ENCODE assay signal across 14 cellular contexts in the genomic region with DNA sequence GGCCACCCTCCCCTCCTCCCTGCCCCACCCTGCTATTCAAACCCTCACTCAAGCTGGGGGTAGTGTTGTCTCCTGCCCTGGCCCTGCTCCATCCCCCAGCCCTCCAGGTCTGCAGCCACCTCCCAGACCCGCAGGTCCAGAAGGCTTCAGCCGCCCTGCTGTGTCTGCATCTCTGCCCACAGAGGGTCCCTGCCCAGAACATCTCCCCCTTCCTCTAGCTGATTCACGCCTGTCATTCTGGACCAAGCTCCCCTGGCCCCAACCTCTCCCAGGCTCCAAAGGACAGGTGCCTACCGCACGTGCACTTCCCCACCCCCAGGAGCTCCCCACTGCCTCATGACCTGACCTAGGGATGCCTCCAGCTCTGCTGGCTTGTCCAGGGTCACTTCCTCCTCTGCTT. TPM values are rescaled to one million over a fixed set of nuclear protein-coding genes. Genes with fewer than 3 reads are reported as not detected.
"Had no signal": no experiment of that assay in that cellular context is flagged by ENCODE, and none has a peak within 500 bp of the region (broad histone marks: within the 10 kb centered on the region; RNA-seq: fewer than 3 reads in every experiment).

No MANE protein-coding gene starts in this region.

- H3K9me3 Mint-ChIP-seq: activated naive CD8-positive, alpha-beta T cell treated with anti-CD3 and anti-CD28 coated beads for 36 hours; naive thymus-derived CD4-positive, alpha-beta T cell had no signal

- H3K4me1 ChIP-seq: breast epithelium, prostate gland had no signal

- DNase-seq: activated T-cell treated with anti-CD3 and anti-CD28 coated beads, Interleukin-2, amount 50 U/mL, for 1 hour; anterior cingulate cortex; foreskin fibroblast; left colon; nucleus accumbens; tibial artery had no signal

- H3K4me3 ChIP-seq: breast epithelium, esophagus muscularis mucosa, lung, prostate gland, tibial artery, vagina had no signal

- H3K36me3 ChIP-seq: breast epithelium, esophagus muscularis mucosa, prostate gland, tibial artery, vagina had no signal

- H3K36me3 Mint-ChIP-seq: activated naive CD8-positive, alpha-beta T cell treated with anti-CD3 and anti-CD28 coated beads for 36 hours; naive thymus-derived CD4-positive, alpha-beta T cell had no signal

- H3K27ac ChIP-seq: breast epithelium, esophagus muscularis mucosa, prostate gland, tibial artery, vagina had no signal

- H3K27ac Mint-ChIP-seq: activated naive CD8-positive, alpha-beta T cell treated with anti-CD3 and anti-CD28 coated beads for 36 hours had no signal

- ATAC-seq: naive thymus-derived CD4-positive, alpha-beta T cell had no signal

- H3K9me3 ChIP-seq: breast epithelium, esophagus muscularis mucosa, prostate gland, tibial artery, vagina had no signal

- H3K27me3 ChIP-seq: vagina had no signal

- H3K4me3 Mint-ChIP-seq: activated naive CD8-positive, alpha-beta T cell treated with anti-CD3 and anti-CD28 coated beads for 36 hours had no signal

RNA-seq across cellular contexts. Expression of a gene that starts 16.0 kb away (rescaled TPM):
- total RNA-seq: activated naive CD8-positive, alpha-beta T cell treated with anti-CD3 and anti-CD28 coated beads for 36 hours; mononuclear cell; naive thymus-derived CD4-positive, alpha-beta T cell had no signal
- polyA plus RNA-seq: naive thymus-derived CD4-positive, alpha-beta T cell had no signal
